Comparison of ENCODE assay signal across 8 cellular contexts in the genomic region with DNA sequence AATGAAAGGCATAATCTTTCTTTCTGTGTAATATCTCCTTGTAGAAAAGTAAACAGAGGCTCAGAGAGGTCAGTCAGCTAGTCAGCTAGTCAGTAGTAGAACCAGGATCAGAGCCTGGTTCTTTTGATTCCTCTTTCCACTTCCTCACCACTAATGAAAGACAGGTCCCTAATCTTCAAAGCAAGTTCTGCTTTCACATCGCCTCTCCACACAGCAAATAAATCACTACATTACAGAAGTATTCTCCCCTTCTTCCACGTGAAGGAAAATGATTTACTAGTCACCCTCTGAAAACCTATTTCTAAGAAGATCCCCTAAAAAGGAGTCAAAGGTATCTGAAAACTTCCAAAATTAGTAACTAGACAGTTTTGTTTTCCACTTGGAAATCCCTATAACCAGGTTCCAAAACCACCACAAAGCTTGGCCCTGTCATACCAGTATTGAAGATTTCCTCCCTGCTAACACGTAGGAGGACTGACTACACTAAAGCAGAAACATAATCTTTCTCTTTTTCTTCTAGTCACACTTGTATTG.
DNase-seq lines count a peak whose midpoint lies in the region; ATAC-seq and TF ChIP-seq lines count a peak whose summit lies in the region.

No MANE protein-coding gene starts in this region.

- H3K27ac ChIP-seq in epithelial cell of prostate, result peak overlapping the region; percentile 6
- H3K27ac ChIP-seq in spleen, result peak overlapping the region in 2 of 8 donors; percentile 11 to 13

- WGBS in spleen, 5 donors, result 7 to 15% (median 12%) methylated on average over 3 of the region's 3 CpGs

- H3K9me3 Mint-ChIP-seq in stimulated activated naive CD8-positive, alpha-beta T cell treated with anti-CD3 and anti-CD28 coated beads, Interleukin-15, amount 100 ng/mL, for 72 hours, result no peaks in the 10 kb centered on the region

- no peak overlapping the region for H3K4me3 ChIP-seq in GM12864 (ENCODE audit: low read depth, low read length)
- H3K4me3 ChIP-seq in spleen, result no peak overlapping the region

- TF ChIP-seq POLR2A in spleen (IDR thresholded peaks at IDR 0.05), result no peak

- H3K36me3 ChIP-seq in spleen, result no peaks in the 10 kb centered on the region

- ATAC-seq in GM21447 (IDR thresholded peaks at IDR 0.05; ENCODE audit: unreplicated experiment), result peak; percentile 80
- ATAC-seq in HG03575 (IDR thresholded peaks at IDR 0.05; ENCODE audit: extremely low read depth, insufficient number of reproducible peaks, low FRiP score, unreplicated experiment), result peak; percentile 49
- ATAC-seq in stimulated activated naive CD8-positive, alpha-beta T cell treated with anti-CD3 and anti-CD28 coated beads, Interleukin-15, amount 100 ng/mL, for 72 hours, result peak; percentile 87

- DNase-seq in GM12864 (ENCODE audit: low read depth), result peak; percentile 25
- no peak for DNase-seq in epithelial cell of prostate (ENCODE audit: low read depth, low spot score)
- DNase-seq in stimulated activated naive CD8-positive, alpha-beta T cell treated with anti-CD3 and anti-CD28 coated beads, Interleukin-15, amount 100 ng/mL, for 72 hours, result peak in 1 of 2 donors; percentile 11
- no peak for DNase-seq in COLO829 (ENCODE audit: low spot score)
- no peak for DNase-seq in spleen
- no peak for DNase-seq in dermis blood vessel endothelial cell

- H3K27ac Mint-ChIP-seq in stimulated activated naive CD8-positive, alpha-beta T cell treated with anti-CD3 and anti-CD28 coated beads, Interleukin-15, amount 100 ng/mL, for 72 hours, result no peak overlapping the region

- H3K27me3 ChIP-seq in spleen (replicated peaks in 1 of 7), result no peaks in the 10 kb centered on the region

- intact Hi-C loops in spleen (cut with DNase I; ENCODE audit: low total_unique reads), result no loop called here

- peaks cover 13% of the 10 kb centered on the region for H3K27me3 Mint-ChIP-seq in stimulated activated naive CD8-positive, alpha-beta T cell treated with anti-CD3 and anti-CD28 coated beads, Interleukin-15, amount 100 ng/mL, for 72 hours

- H3K4me1 Mint-ChIP-seq in stimulated activated naive CD8-positive, alpha-beta T cell treated with anti-CD3 and anti-CD28 coated beads, Interleukin-15, amount 100 ng/mL, for 72 hours, result peaks cover 25% of the 10 kb centered on the region

- peaks cover 9 to 17% (median 14%) of the 10 kb centered on the region in 6 donors for H3K4me1 ChIP-seq in spleen

- H3K9me3 ChIP-seq in spleen, result no peaks in the 10 kb centered on the region

- no peak for TF ChIP-seq CTCF in GM12864 (IDR thresholded peaks at IDR 0.05; ENCODE audit: low read depth, low read length, missing control alignments)
- TF ChIP-seq CTCF in spleen (IDR thresholded peaks at IDR 0.05 in 8 of 11, conservative IDR thresholded peaks at IDR 0.05 in 3 of 11), result peak in 1 of 11 experiments; percentile 2

- H3K4me3 Mint-ChIP-seq in stimulated activated naive CD8-positive, alpha-beta T cell treated with anti-CD3 and anti-CD28 coated beads, Interleukin-15, amount 100 ng/mL, for 72 hours, result no peak overlapping the region
